Comparison of ENCODE assay signal across 16 cellular contexts in the genomic region with DNA sequence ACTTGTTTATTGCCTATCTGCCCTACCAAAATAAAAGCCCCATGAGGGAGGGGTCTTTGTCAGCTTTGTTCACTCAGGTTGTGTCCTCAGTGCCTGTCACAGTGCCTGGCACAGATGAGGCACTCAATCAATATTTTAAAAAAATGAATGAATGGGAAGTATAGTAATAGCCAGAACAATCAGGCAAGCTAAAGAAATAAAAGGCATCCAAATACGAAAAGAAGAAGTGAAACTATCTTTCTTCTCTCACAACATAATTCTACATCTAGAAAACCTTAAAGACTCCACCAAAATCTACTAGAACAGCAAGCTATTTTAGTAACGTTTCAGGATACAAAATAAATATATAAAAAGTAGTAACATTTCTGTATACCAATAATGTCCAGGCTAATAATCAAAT. TPM values are rescaled to one million over a fixed set of nuclear protein-coding genes. Genes with fewer than 3 reads are reported as not detected.
A peak's percentile ranks its signal among the peaks of the same experiment; 100 is the strongest.
DNase-seq lines count a peak whose midpoint lies in the region; ATAC-seq lines count a peak whose summit lies in the region.
"Had no signal": no experiment of that assay in that cellular context is flagged by ENCODE, and none has a peak within 500 bp of the region (broad histone marks: within the 10 kb centered on the region; RNA-seq: fewer than 3 reads in every experiment).

No MANE protein-coding gene starts in this region.

- H3K27me3 Mint-ChIP-seq in naive B cell = peaks cover 12 to 21% (median 20%) of the 10 kb centered on the region in 3 donors
- H3K27me3 Mint-ChIP-seq: dendritic cell treated with granulocyte-macrophage colony-stimulating factor and Interleukin-4, amounts not matched to agents 40 ng/mL and 50 ng/mL, for 4 days had no signal

- ATAC-seq in GM19035 (IDR thresholded peaks at IDR 0.05; ENCODE audit: unreplicated experiment) (peak; percentile 63), GM21723 (IDR thresholded peaks at IDR 0.05; ENCODE audit: unreplicated experiment) (peak; percentile 78), HG03457 (IDR thresholded peaks at IDR 0.05; ENCODE audit: unreplicated experiment) (peak; percentile 69), naive B cell (ENCODE audit: low read depth in 2 of 2) (peak; percentile 48 to 60)
- ATAC-seq in activated CD4-positive, CD25-positive, alpha-beta regulatory T cell treated with anti-CD3 and anti-CD28 coated beads, Interleukin-2, amount 50 U/mL, for 24 hours = no peak
- ATAC-seq: natural killer cell had no signal

- H3K4me1 Mint-ChIP-seq in naive B cell = peaks cover 7 to 10% (median 9%) of the 10 kb centered on the region in 3 donors
- H3K4me1 Mint-ChIP-seq: natural killer cell had no signal

- peak; percentile 21 for DNase-seq in naive B cell
- DNase-seq in stimulated activated naive CD4-positive, alpha-beta T cell treated with Interleukin-2 at 50 U/mL for 16 hours (lab: John Stamatoyannopoulos, UW) = no peak
- no peak for DNase-seq in nucleus accumbens (lab: John Stamatoyannopoulos, UW)
- DNase-seq: activated CD4-positive, alpha-beta T cell treated with anti-CD3 and anti-CD28 coated beads for 48 hours; activated naive CD4-positive, alpha-beta T cell treated with anti-CD3 and anti-CD28 coated beads, Interleukin-2, amount 50 U/mL, for 16 hours; GDM1; natural killer cell; NCI-H1930; NCI-H510A; tibial artery had no signal

- H3K9me3 Mint-ChIP-seq in naive B cell = peaks cover 0 to 15% (median 2%) of the 10 kb centered on the region in 7 donors

- no peak overlapping the region for H3K4me3 Mint-ChIP-seq in naive B cell
- H3K4me3 Mint-ChIP-seq: B cell; dendritic cell treated with granulocyte-macrophage colony-stimulating factor and Interleukin-4, amounts not matched to agents 40 ng/mL and 50 ng/mL, for 4 days; natural killer cell had no signal

- peaks cover 0 to 8% of the 10 kb centered on the region in 2 donors for H3K36me3 Mint-ChIP-seq in naive B cell
- H3K36me3 Mint-ChIP-seq: natural killer cell had no signal

- peak overlapping the region in 1 of 6 donors; percentile 6 for H3K27ac Mint-ChIP-seq in naive B cell
- H3K27ac Mint-ChIP-seq: B cell; dendritic cell treated with granulocyte-macrophage colony-stimulating factor and Interleukin-4, amounts not matched to agents 40 ng/mL and 50 ng/mL, for 4 days; natural killer cell had no signal

RNA-seq across cellular contexts. Expression of gene C5orf63, which starts 37.8 kb away (rescaled TPM):
- polyA plus RNA-seq in naive B cell (ENCODE audit: low read depth in 6 of 6) = 10 to 100 TPM in 3 of 6 donors, 1 to 10 TPM in 3; 7.7 to 17.5 (median 9.8) TPM

Comparison
In these comparisons a context has a peak if more than half of its experiments do, and no peak if none do; other contexts are left out.
1. ATAC-seq: peak in GM19035 (single experiment), GM21723 (single experiment), HG03457 (single experiment) and naive B cell (2 of 2); none in activated CD4-positive, CD25-positive, alpha-beta regulatory T cell treated with anti-CD3 and anti-CD28 coated beads, Interleukin-2, amount 50 U/mL, for 24 hours (0 of 2).